In the genomic region with DNA sequence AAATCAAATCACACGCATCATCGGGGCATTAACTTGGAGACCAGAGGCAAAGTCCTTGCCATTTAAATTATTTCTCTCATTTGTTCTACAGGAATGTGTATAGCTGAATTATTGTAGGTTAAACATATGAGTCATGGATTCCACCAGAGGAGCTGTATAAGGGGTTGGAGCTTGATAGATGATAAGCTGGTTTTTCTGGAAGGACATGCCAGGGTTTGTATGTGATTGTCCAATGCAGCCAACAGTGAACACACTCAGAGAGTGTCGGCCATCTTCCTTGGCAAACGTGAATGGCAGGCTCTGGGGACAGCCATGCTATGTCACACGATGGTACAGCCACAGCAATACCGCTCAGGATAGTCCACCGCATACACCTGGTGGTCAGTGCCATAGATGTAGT, we compare ENCODE assay signal across 20 cellular contexts. TPM values are rescaled to one million over a fixed set of nuclear protein-coding genes. Genes with fewer than 3 reads are reported as not detected.
DNase-seq lines count a peak whose midpoint lies in the region; ATAC-seq, FAIRE-seq and TF ChIP-seq lines count a peak whose summit lies in the region.
"Had no signal": no experiment of that assay in that cellular context is flagged by ENCODE, and none has a peak within 500 bp of the region (broad histone marks: within the 10 kb centered on the region; RNA-seq: fewer than 3 reads in every experiment).

No MANE protein-coding gene starts in this region.

- H3K4me1 ChIP-seq in adipocyte (ENCODE audit: control insufficient read depth, insufficient read depth, low read length) = peaks cover 22% of the 10 kb centered on the region
- peaks cover 5% of the 10 kb centered on the region for H3K4me1 ChIP-seq in smooth muscle cell (ENCODE audit: low read depth)
- H3K4me1 ChIP-seq in pancreas = no peaks in the 10 kb centered on the region

- no peak for FAIRE-seq in pancreas (lab: Jason Lieb, UNC)
- FAIRE-seq: GM18507, RCC 7860 had no signal

- no peak overlapping the region for H3K4me3 Mint-ChIP-seq in activated naive CD8-positive, alpha-beta T cell treated with anti-CD3 and anti-CD28 coated beads for 36 hours
- H3K4me3 Mint-ChIP-seq: activated CD4-positive, alpha-beta memory T cell treated with anti-CD3 and anti-CD28 coated beads, Interleukin-2, amount 10 ng/mL, durations not matched to agents 7 days and 5 days; activated naive CD8-positive, alpha-beta T cell; activated T-cell treated with anti-CD3 and anti-CD28 coated beads, Interleukin-2, amount 50 U/mL, for 72 hours; memory B cell; natural killer cell treated with Interleukin-12 subunit alpha and Interleukin-12 subunit beta and Interleukin-15 and Interleukin-18, amount 100 ng/mL, for 72 hours had no signal

- no peak overlapping the region for H3K4me2 ChIP-seq in smooth muscle cell

- peaks cover 12% of the 10 kb centered on the region for H3K27me3 ChIP-seq in adipocyte (replicated peaks; ENCODE audit: control insufficient read depth, insufficient read depth, low read length)
- no peaks in the 10 kb centered on the region for H3K27me3 ChIP-seq in smooth muscle cell (ENCODE audit: low read depth)
- no peaks in the 10 kb centered on the region for H3K27me3 ChIP-seq in pancreas

- intact Hi-C loops in pancreas (cut with DNase I) = no loop called here

- no peaks in the 10 kb centered on the region for H3K9me3 Mint-ChIP-seq in activated naive CD8-positive, alpha-beta T cell treated with anti-CD3 and anti-CD28 coated beads for 36 hours
- H3K9me3 Mint-ChIP-seq: activated CD4-positive, alpha-beta memory T cell treated with anti-CD3 and anti-CD28 coated beads, Interleukin-2, amount 10 ng/mL, durations not matched to agents 7 days and 5 days; natural killer cell treated with Interleukin-12 subunit alpha and Interleukin-12 subunit beta and Interleukin-15 and Interleukin-18, amount 100 ng/mL, for 72 hours had no signal

- H3K9me3 ChIP-seq in adipocyte (ENCODE audit: control insufficient read depth, low read length) (peaks cover 6% of the 10 kb centered on the region), smooth muscle cell (replicated peaks; ENCODE audit: low read depth) (no peaks in the 10 kb centered on the region), pancreas (no peaks in the 10 kb centered on the region)

- no peak overlapping the region for H3K27ac Mint-ChIP-seq in activated naive CD8-positive, alpha-beta T cell treated with anti-CD3 and anti-CD28 coated beads for 36 hours
- H3K27ac Mint-ChIP-seq: activated CD4-positive, alpha-beta memory T cell treated with anti-CD3 and anti-CD28 coated beads, Interleukin-2, amount 10 ng/mL, durations not matched to agents 7 days and 5 days; activated naive CD8-positive, alpha-beta T cell; activated T-cell treated with anti-CD3 and anti-CD28 coated beads, Interleukin-2, amount 50 U/mL, for 72 hours; memory B cell; natural killer cell treated with Interleukin-12 subunit alpha and Interleukin-12 subunit beta and Interleukin-15 and Interleukin-18, amount 100 ng/mL, for 72 hours had no signal

- H3K4me1 Mint-ChIP-seq in activated naive CD8-positive, alpha-beta T cell treated with anti-CD3 and anti-CD28 coated beads for 36 hours = no peaks in the 10 kb centered on the region

- no peaks in the 10 kb centered on the region for H3K36me3 Mint-ChIP-seq in activated naive CD8-positive, alpha-beta T cell treated with anti-CD3 and anti-CD28 coated beads for 36 hours
- H3K36me3 Mint-ChIP-seq: activated naive CD8-positive, alpha-beta T cell; memory B cell; natural killer cell treated with Interleukin-12 subunit alpha and Interleukin-12 subunit beta and Interleukin-15 and Interleukin-18, amount 100 ng/mL, for 72 hours had no signal

- H3K4me3 ChIP-seq in adipocyte (ENCODE audit: low read length) = no peak overlapping the region
- no peak overlapping the region for H3K4me3 ChIP-seq in smooth muscle cell
- no peak overlapping the region for H3K4me3 ChIP-seq in pancreas

- H3F3A ChIP-seq in smooth muscle cell (ENCODE audit: low read depth) = no peaks in the 10 kb centered on the region

- TF ChIP-seq CTCF in smooth muscle cell (IDR thresholded peaks at IDR 0.05; ENCODE audit: borderline replicate concordance, insufficient read depth, poor library complexity, severe bottlenecking) = no peak
- TF ChIP-seq CTCF in pancreas (IDR thresholded peaks at IDR 0.05) = no peak

- DNase-seq in HT-29 (ENCODE audit: low spot score) = peak; percentile 50
- DNase-seq in adipocyte (ENCODE audit: low read depth) = peak; percentile 31
- peak; percentile 57 for DNase-seq in fibroblast of peridontal ligament (ENCODE audit: extremely low read depth)
- no peak for DNase-seq in smooth muscle cell (lab: John Stamatoyannopoulos, UW; ENCODE audit: unreplicated experiment)
- DNase-seq in activated naive CD8-positive, alpha-beta T cell treated with anti-CD3 and anti-CD28 coated beads for 36 hours = no peak
- DNase-seq in pancreas = no peak
- DNase-seq: activated CD4-positive, alpha-beta memory T cell treated with anti-CD3 and anti-CD28 coated beads, Interleukin-2, amount 10 ng/mL, durations not matched to agents 7 days and 5 days; activated T-cell treated with anti-CD3 and anti-CD28 coated beads, Interleukin-2, amount 50 U/mL, for 72 hours; C1 segment of cervical spinal cord; cerebellar nuclear complex; glutamatergic neuron; H7; NCI-H2171 treated with DMSO at 0.1 percent for 48 hours had no signal

- no peaks in the 10 kb centered on the region for H3K36me3 ChIP-seq in adipocyte (ENCODE audit: control insufficient read depth, insufficient read depth, low read length, severe bottlenecking)
- no peaks in the 10 kb centered on the region for H3K36me3 ChIP-seq in smooth muscle cell (ENCODE audit: low read depth)
- H3K36me3 ChIP-seq in pancreas = no peaks in the 10 kb centered on the region

- H3K9ac ChIP-seq in adipocyte (ENCODE audit: low read length) (no peak overlapping the region), smooth muscle cell (ENCODE audit: low read depth) (no peak overlapping the region)

- H3K27ac ChIP-seq in smooth muscle cell (ENCODE audit: low read depth) (peak overlapping the region; percentile 45), pancreas (no peak overlapping the region)

- peaks cover 12% of the 10 kb centered on the region for H3K27me3 Mint-ChIP-seq in activated naive CD8-positive, alpha-beta T cell treated with anti-CD3 and anti-CD28 coated beads for 36 hours
- H3K27me3 Mint-ChIP-seq: activated CD4-positive, alpha-beta memory T cell treated with anti-CD3 and anti-CD28 coated beads, Interleukin-2, amount 10 ng/mL, durations not matched to agents 7 days and 5 days; activated naive CD8-positive, alpha-beta T cell had no signal

- WGBS in smooth muscle cell (ENCODE audit: low lambda C conversion rate) = 87% methylated on average over 7 of the region's 7 CpGs
- WGBS in pancreas, 2 donors = 79 to 90% methylated on average over 7 of the region's 7 CpGs

- H2AFZ ChIP-seq in smooth muscle cell (ENCODE audit: low read depth) = no peak overlapping the region

- ATAC-seq in HG02885 (IDR thresholded peaks at IDR 0.05; ENCODE audit: poor library complexity, unreplicated experiment) (no peak), pancreas (no peak)
- ATAC-seq: activated T-cell treated with anti-CD3 and anti-CD28 coated beads, Interleukin-2, amount 50 U/mL, for 72 hours had no signal

- H4K20me1 ChIP-seq in smooth muscle cell (ENCODE audit: low read depth) = no peaks in the 10 kb centered on the region

- H3K79me2 ChIP-seq in smooth muscle cell (ENCODE audit: low read depth) = no peaks in the 10 kb centered on the region

RNA-seq across cellular contexts. Expression of a gene that starts 25.1 kb away (rescaled TPM):
- 0.08 and 0.10 TPM in 2 replicates for total RNA-seq in HT-29 (2014; rRNA removed; shearing (Covaris generic))
- total RNA-seq in smooth muscle cell (0.09 TPM in 1 of 2 replicates, not detected in the other), pancreas (under 1 TPM; 0.06 to 0.78 (median 0.16) TPM)
- polyA plus RNA-seq in smooth muscle cell (not detected in 2 replicates), pancreas (1 to 10 TPM in 1 of 2 donors, under 1 TPM in 1; 0.42 to 1.8 TPM)
- total RNA-seq in activated naive CD8-positive, alpha-beta T cell treated with anti-CD3 and anti-CD28 coated beads for 36 hours = under 1 TPM; 0.12 to 0.20 TPM
- total RNA-seq: activated CD4-positive, alpha-beta memory T cell treated with anti-CD3 and anti-CD28 coated beads, Interleukin-2, amount 10 ng/mL, durations not matched to agents 7 days and 5 days; natural killer cell treated with Interleukin-12 subunit alpha and Interleukin-12 subunit beta and Interleukin-15 and Interleukin-18, amount 100 ng/mL, for 72 hours; pulmonary artery endothelial cell had no signal

Comparison
In these comparisons a context has a peak if more than half of its experiments do, and no peak if none do; other contexts are left out.
1. DNase-seq: peak in HT-29 (single experiment), adipocyte (single experiment) and fibroblast of peridontal ligament (single experiment); none in smooth muscle cell (single experiment), activated naive CD8-positive, alpha-beta T cell treated with anti-CD3 and anti-CD28 coated beads for 36 hours (single experiment) and pancreas (0 of 6).